ENCODE assay signal across 14 cellular contexts in genomic region chr1:31458287-31458896, GRCh38.
"Had no signal": no experiment of that assay in that cellular context is flagged by ENCODE, and none has a peak within 500 bp of the region (broad histone marks: within the 10 kb centered on the region; RNA-seq: fewer than 3 reads in every experiment).

No MANE protein-coding gene starts in this region.

- FAIRE-seq: kidney, urothelium cell line had no signal

- H3K9me3 ChIP-seq: ovary had no signal

- H3K4me2 ChIP-seq: hepatocyte had no signal

- H3K27ac ChIP-seq: hepatocyte, left ventricle myocardium inferior, lower lobe of right lung, ovary, right atrium auricular region had no signal

- DNase-seq: foreskin melanocyte; head of caudate nucleus; kidney; left cardiac atrium; left ventricle myocardium inferior; lower lobe of right lung; natural killer cell; ovary; small intestine; stimulated activated CD4-positive, alpha-beta T cell treated with anti-CD3 and anti-CD28 coated beads, Interleukin-12 subunit alpha, Interleukin-12 subunit beta, amount 100 ng/mL, for 4 hours; stimulated activated naive CD4-positive, alpha-beta T cell treated with Interleukin-2 at 50 U/mL for 16 hours had no signal

- H3K79me2 ChIP-seq: hepatocyte had no signal

- H3K4me1 ChIP-seq: left ventricle myocardium inferior, lower lobe of right lung, right atrium auricular region had no signal

- H3K4me3 ChIP-seq: hepatocyte, left ventricle myocardium inferior, lower lobe of right lung, ovary, right atrium auricular region had no signal

- H3K36me3 ChIP-seq: left ventricle myocardium inferior, lower lobe of right lung, ovary, right atrium auricular region had no signal

- H2AFZ ChIP-seq: hepatocyte had no signal

- H3K27me3 ChIP-seq: ovary, right atrium auricular region had no signal

- ATAC-seq: left cardiac atrium, lower lobe of right lung, natural killer cell had no signal
